ENCODE assay signal across 1 cellular context in genomic region chr11:83951521-83951920, GRCh38.
TF ChIP-seq lines count a peak whose summit lies in the region.

No MANE protein-coding gene starts in this region.

TF ChIP-seq in HepG2, 621 proteins besides CTCF, POLR2A, EP300 and RAD21:
- TF ChIP-seq, protein P1, sequence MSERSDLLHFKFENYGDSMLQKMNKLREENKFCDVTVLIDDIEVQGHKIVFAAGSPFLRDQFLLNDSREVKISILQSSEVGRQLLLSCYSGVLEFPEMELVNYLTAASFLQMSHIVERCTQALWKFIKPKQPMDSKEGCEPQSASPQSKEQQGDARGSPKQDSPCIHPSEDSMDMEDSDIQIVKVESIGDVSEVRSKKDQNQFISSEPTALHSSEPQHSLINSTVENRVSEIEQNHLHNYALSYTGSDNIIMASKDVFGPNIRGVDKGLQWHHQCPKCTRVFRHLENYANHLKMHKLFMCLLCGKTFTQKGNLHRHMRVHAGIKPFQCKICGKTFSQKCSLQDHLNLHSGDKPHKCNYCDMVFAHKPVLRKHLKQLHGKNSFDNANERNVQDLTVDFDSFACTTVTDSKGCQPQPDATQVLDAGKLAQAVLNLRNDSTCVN (CRISPR knock-in tag; IDR thresholded peaks at IDR 0.05; ENCODE audit: borderline replicate concordance), result no peak
- TF ChIP-seq KLF13 (CRISPR knock-in tag; IDR thresholded peaks at IDR 0.05) (no peak), ZNF512 (CRISPR knock-in tag; IDR thresholded peaks at IDR 0.05) (no peak), ZNF230 (CRISPR knock-in tag; IDR thresholded peaks at IDR 0.05) (no peak), FOXM1 (CRISPR knock-in tag; IDR thresholded peaks at IDR 0.05) (no peak), HOXA3 (CRISPR knock-in tag; IDR thresholded peaks at IDR 0.05) (no peak), ZNF850 (CRISPR knock-in tag; conservative IDR thresholded peaks at IDR 0.05) (no peak), CHD4 (IDR thresholded peaks at IDR 0.05; ENCODE audit: borderline replicate concordance, low read length) (no peak)
- TF ChIP-seq, protein P2, sequence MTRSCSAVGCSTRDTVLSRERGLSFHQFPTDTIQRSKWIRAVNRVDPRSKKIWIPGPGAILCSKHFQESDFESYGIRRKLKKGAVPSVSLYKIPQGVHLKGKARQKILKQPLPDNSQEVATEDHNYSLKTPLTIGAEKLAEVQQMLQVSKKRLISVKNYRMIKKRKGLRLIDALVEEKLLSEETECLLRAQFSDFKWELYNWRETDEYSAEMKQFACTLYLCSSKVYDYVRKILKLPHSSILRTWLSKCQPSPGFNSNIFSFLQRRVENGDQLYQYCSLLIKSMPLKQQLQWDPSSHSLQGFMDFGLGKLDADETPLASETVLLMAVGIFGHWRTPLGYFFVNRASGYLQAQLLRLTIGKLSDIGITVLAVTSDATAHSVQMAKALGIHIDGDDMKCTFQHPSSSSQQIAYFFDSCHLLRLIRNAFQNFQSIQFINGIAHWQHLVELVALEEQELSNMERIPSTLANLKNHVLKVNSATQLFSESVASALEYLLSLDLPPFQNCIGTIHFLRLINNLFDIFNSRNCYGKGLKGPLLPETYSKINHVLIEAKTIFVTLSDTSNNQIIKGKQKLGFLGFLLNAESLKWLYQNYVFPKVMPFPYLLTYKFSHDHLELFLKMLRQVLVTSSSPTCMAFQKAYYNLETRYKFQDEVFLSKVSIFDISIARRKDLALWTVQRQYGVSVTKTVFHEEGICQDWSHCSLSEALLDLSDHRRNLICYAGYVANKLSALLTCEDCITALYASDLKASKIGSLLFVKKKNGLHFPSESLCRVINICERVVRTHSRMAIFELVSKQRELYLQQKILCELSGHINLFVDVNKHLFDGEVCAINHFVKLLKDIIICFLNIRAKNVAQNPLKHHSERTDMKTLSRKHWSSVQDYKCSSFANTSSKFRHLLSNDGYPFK (CRISPR knock-in tag; IDR thresholded peaks at IDR 0.05; ENCODE audit: borderline replicate concordance), result no peak
